1 cellular context compared by ENCODE assay signal in genomic region chr6:149545754-149546471, GRCh38.
TF ChIP-seq lines count a peak whose summit lies in the region.

TSS of gene PPIL4 (minus strand) at chr6:149546043. CDS start at chr6:149546005, 38 bp downstream.

TF ChIP-seq in HepG2, 621 proteins besides CTCF, POLR2A, EP300 and RAD21 (continued from another document and continues in another):
- TF ChIP-seq ZNF639 (CRISPR knock-in tag; conservative IDR thresholded peaks at IDR 0.05) (peak; percentile 97), SNAPC2 (CRISPR knock-in tag; IDR thresholded peaks at IDR 0.05) (peak; percentile 74; the same call in 1 of the 2 replicates), ZFP82 (CRISPR knock-in tag; IDR thresholded peaks at IDR 0.05; ENCODE audit: borderline replicate concordance) (no peak), SNAPC4 (CRISPR knock-in tag; IDR thresholded peaks at IDR 0.05) (peak; percentile 90), ZBTB38 (CRISPR knock-in tag; IDR thresholded peaks at IDR 0.05) (peak; percentile 78; the same call in 1 of the 2 replicates), ADNP (CRISPR knock-in tag; IDR thresholded peaks at IDR 0.05) (no peak), ZNF274 (CRISPR knock-in tag; IDR thresholded peaks at IDR 0.05) (peak; percentile 57), ARNTL (CRISPR knock-in tag; IDR thresholded peaks at IDR 0.05) (peak; percentile 62), REST (IDR thresholded peaks at IDR 0.05; ENCODE audit: borderline replicate concordance in 1 of 2, low read depth in 1 of 2, low read length in 2 of 2) (0 out of 4 replicates have a peak, but pooled peaks of 1 of the 2 experiments have one; percentile 59), CBX1 (IDR thresholded peaks at IDR 0.05; ENCODE audit: low read depth) (peak; percentile 97), KLF9 (CRISPR knock-in tag; IDR thresholded peaks at IDR 0.05; ENCODE audit: low read depth) (peak; percentile 96), ZNF674 (CRISPR knock-in tag; IDR thresholded peaks at IDR 0.05; ENCODE audit: low read depth) (peak; percentile 85; the same call in 1 of the 2 replicates), ARID5B (CRISPR knock-in tag; IDR thresholded peaks at IDR 0.05) (peak; percentile 69), ZNF878 (CRISPR knock-in tag; IDR thresholded peaks at IDR 0.05) (peak; percentile 88), RELA (CRISPR knock-in tag; IDR thresholded peaks at IDR 0.05) (peak; percentile 69; the same call in 1 of the 2 replicates), ZNF383 (CRISPR knock-in tag; IDR thresholded peaks at IDR 0.05; ENCODE audit: borderline replicate concordance) (peak; percentile 87; the same call in 1 of the 2 replicates), ZNF564 (CRISPR knock-in tag; IDR thresholded peaks at IDR 0.05) (peak; percentile 91), ZFX (CRISPR knock-in tag; IDR thresholded peaks at IDR 0.05; ENCODE audit: low read depth) (peak; percentile 80), NAIF1 (CRISPR knock-in tag; IDR thresholded peaks at IDR 0.05; ENCODE audit: borderline replicate concordance) (0 out of 2 replicates have a peak, but pooled peaks have one; percentile 36), ZNF776 (CRISPR knock-in tag; IDR thresholded peaks at IDR 0.05) (no peak; the same call in 1 of the 2 replicates), DDIT3 (CRISPR knock-in tag; IDR thresholded peaks at IDR 0.05) (no peak; the same call in 1 of the 2 replicates), HMGXB3 (CRISPR knock-in tag; IDR thresholded peaks at IDR 0.05; ENCODE audit: borderline replicate concordance) (peak; percentile 65; the same call in 1 of the 2 replicates), CCAR2 (optimal IDR thresholded peaks at IDR 0.05; ENCODE audit: low read depth, low read length) (no peak), PLRG1 (conservative IDR thresholded peaks at IDR 0.05) (no peak), NONO (IDR thresholded peaks at IDR 0.05) (no peak), NONO (CRISPR knock-in tag; conservative IDR thresholded peaks at IDR 0.05) (peak; percentile 95), ZNF136 (CRISPR knock-in tag; IDR thresholded peaks at IDR 0.05; ENCODE audit: low read depth) (peak; percentile 95), GFI1 (CRISPR knock-in tag; IDR thresholded peaks at IDR 0.05; ENCODE audit: borderline replicate concordance) (no peak), SAP130 (CRISPR knock-in tag; IDR thresholded peaks at IDR 0.05; ENCODE audit: low read depth) (peak; percentile 99), UBTF (CRISPR knock-in tag; IDR thresholded peaks at IDR 0.05) (peak; percentile 72), ZNF652 (CRISPR knock-in tag; IDR thresholded peaks at IDR 0.05; ENCODE audit: borderline replicate concordance, low read depth) (no peak), ZNF253 (CRISPR knock-in tag; IDR thresholded peaks at IDR 0.05; ENCODE audit: borderline replicate concordance) (no peak), KLF6 (CRISPR knock-in tag; IDR thresholded peaks at IDR 0.05) (peak; percentile 90; the same call in 1 of the 2 replicates), BRD4 (CRISPR knock-in tag; IDR thresholded peaks at IDR 0.05) (peak; percentile 62; the same call in 1 of the 2 replicates), GPBP1L1 (CRISPR knock-in tag; IDR thresholded peaks at IDR 0.05) (no peak), AHR (CRISPR knock-in tag; IDR thresholded peaks at IDR 0.05) (peak; percentile 40; the same call in 1 of the 2 replicates), POLR2AphosphoS2 (IDR thresholded peaks at IDR 0.05; ENCODE audit: low read depth, low read length) (no peak)
